In genomic region chr12:80032967-80033366, GRCh38 we compare ENCODE assay signal across 25 cellular contexts.
A peak's percentile ranks its signal among the peaks of the same experiment; 100 is the strongest.
DNase-seq lines count a peak whose midpoint lies in the region; ATAC-seq and TF ChIP-seq lines count a peak whose summit lies in the region.
"Had no signal": no experiment of that assay in that cellular context is flagged by ENCODE, and none has a peak within 500 bp of the region (broad histone marks: within the 10 kb centered on the region; RNA-seq: fewer than 3 reads in every experiment).

No MANE protein-coding gene starts in this region.

- peak overlapping the region; percentile 48 for H3K4me2 ChIP-seq in PC-3 (ENCODE audit: low read length)
- H3K4me2 ChIP-seq: BLaER1 treated with 17β-estradiol and CSF1 and Interleukin-3, amounts not matched to agents 10 nM and 100 nM had no signal

- H3K4me3 ChIP-seq in PC-3 (ENCODE audit: low read length) (no peak overlapping the region), esophagus squamous epithelium (no peak overlapping the region), uterus (no peak overlapping the region), endodermal cell (ENCODE audit: low read length) (no peak overlapping the region)
- H3K4me3 ChIP-seq: BLaER1 treated with 17β-estradiol and CSF1 and Interleukin-3, amounts not matched to agents 10 nM and 100 nM; dorsolateral prefrontal cortex; Peyer's patch; prostate gland; SK-N-MC; spleen had no signal

- H3K27me3 Mint-ChIP-seq in endodermal cell (ENCODE audit: insufficient read depth): no peaks in the 10 kb centered on the region

- H3K4me1 ChIP-seq in PC-3 (ENCODE audit: insufficient read depth, low read length) (peaks cover 16% of the 10 kb centered on the region), esophagus squamous epithelium (no peaks in the 10 kb centered on the region), uterus (no peaks in the 10 kb centered on the region), endodermal cell (ENCODE audit: control insufficient read depth, insufficient read depth, low read length) (no peaks in the 10 kb centered on the region)
- H3K4me1 ChIP-seq: Peyer's patch, spleen had no signal

- no peaks in the 10 kb centered on the region for H3K9me3 Mint-ChIP-seq in endodermal cell
- H3K9me3 Mint-ChIP-seq: memory B cell; nephron progenitor cell; stimulated activated naive CD8-positive, alpha-beta T cell treated with anti-CD3 and anti-CD28 coated beads, Interleukin-15, amount 100 ng/mL, for 72 hours had no signal

- no peaks in the 10 kb centered on the region for H3K36me3 Mint-ChIP-seq in endodermal cell (ENCODE audit: low read depth)
- H3K36me3 Mint-ChIP-seq: memory B cell had no signal

- H3K9me2 ChIP-seq in PC-3 (replicated peaks; ENCODE audit: low read length): no peaks in the 10 kb centered on the region

- no peak overlapping the region for H3K27ac Mint-ChIP-seq in endodermal cell
- H3K27ac Mint-ChIP-seq: memory B cell; nephron progenitor cell; stimulated activated naive CD8-positive, alpha-beta T cell treated with anti-CD3 and anti-CD28 coated beads, Interleukin-15, amount 100 ng/mL, for 72 hours had no signal

- H2AFZ ChIP-seq in PC-3 (ENCODE audit: low read length): no peak overlapping the region

- TF ChIP-seq POLR2A in esophagus squamous epithelium (IDR thresholded peaks at IDR 0.05) (no peak), uterus (IDR thresholded peaks at IDR 0.05) (no peak)

- no peaks in the 10 kb centered on the region for H4K20me1 ChIP-seq in PC-3 (ENCODE audit: low read length)
- H4K20me1 ChIP-seq: BLaER1 treated with 17β-estradiol and CSF1 and Interleukin-3, amounts not matched to agents 10 nM and 100 nM had no signal

- H3K27ac ChIP-seq in PC-3 (ENCODE audit: low read length): peak overlapping the region; percentile 42
- peak overlapping the region in 3 of 4 donors; percentile 51 to 77 (median 58) for H3K27ac ChIP-seq in esophagus squamous epithelium
- peak overlapping the region; percentile 56 to 65 for H3K27ac ChIP-seq in uterus
- no peak overlapping the region for H3K27ac ChIP-seq in endodermal cell (ENCODE audit: low read depth, low read length)
- H3K27ac ChIP-seq: BLaER1 treated with 17β-estradiol and CSF1 and Interleukin-3, amounts not matched to agents 10 nM and 100 nM; SK-N-MC had no signal

- H3K9ac ChIP-seq in PC-3 (ENCODE audit: low read length): no peak overlapping the region
- no peak overlapping the region for H3K9ac ChIP-seq in endodermal cell (ENCODE audit: extremely low read depth, low read length, poor library complexity, severe bottlenecking)
- H3K9ac ChIP-seq: BLaER1 treated with 17β-estradiol and CSF1 and Interleukin-3, amounts not matched to agents 10 nM and 100 nM had no signal

- intact Hi-C loops in PC-3 (cut with micrococcal nuclease) (loop anchor here (1.0 to 10.0 kb wide), 3 partner anchors 8 to 242 kb away; partner anchors contain the start of gene PPP1R12A), esophagus squamous epithelium (cut with DNase I) (no loop called here), uterus (cut with DNase I; ENCODE audit: low total_unique reads) (no loop called here)

- no peaks in the 10 kb centered on the region for H3K9me3 ChIP-seq in PC-3 (ENCODE audit: low read length)
- H3K9me3 ChIP-seq in esophagus squamous epithelium: no peaks in the 10 kb centered on the region
- H3K9me3 ChIP-seq in uterus: no peaks in the 10 kb centered on the region
- H3K9me3 ChIP-seq in endodermal cell (ENCODE audit: control insufficient read depth, low read length): no peaks in the 10 kb centered on the region
- H3K9me3 ChIP-seq: BLaER1 treated with 17β-estradiol and CSF1 and Interleukin-3, amounts not matched to agents 10 nM and 100 nM; Peyer's patch; prostate gland; spleen had no signal

- POLR2A ChIA-PET in PC-3 (lab: Charles Lee; ENCODE audit: unreplicated experiment): interaction anchor here (0.5 kb wide), 1 partner anchor 362 kb away, joined by 3 read pairs; no protein-coding TSS in a partner anchor

- no peaks in the 10 kb centered on the region for H3K27me3 ChIP-seq in PC-3 (ENCODE audit: low read length)
- no peaks in the 10 kb centered on the region for H3K27me3 ChIP-seq in esophagus squamous epithelium
- H3K27me3 ChIP-seq in uterus: no peaks in the 10 kb centered on the region
- no peaks in the 10 kb centered on the region for H3K27me3 ChIP-seq in endodermal cell (ENCODE audit: control insufficient read depth, insufficient read depth, low read length, poor library complexity, severe bottlenecking)
- H3K27me3 ChIP-seq: BLaER1 treated with 17β-estradiol and CSF1 and Interleukin-3, amounts not matched to agents 10 nM and 100 nM; dorsolateral prefrontal cortex; Peyer's patch; spleen had no signal

- BruUV-seq in PC-3 (replicated peaks; lab: Mats Ljungman, UMichigan): no TSS peak

- TF ChIP-seq CTCF in PC-3 (conservative IDR thresholded peaks at IDR 0.05; ENCODE audit: low read depth, low read length): no peak
- TF ChIP-seq CTCF in esophagus squamous epithelium (IDR thresholded peaks at IDR 0.05): no peak
- TF ChIP-seq CTCF in omental fat pad (IDR thresholded peaks at IDR 0.05): no peak
- TF ChIP-seq CTCF in uterus (IDR thresholded peaks at IDR 0.05): no peak
- no peak for TF ChIP-seq CTCF in endodermal cell (conservative IDR thresholded peaks at IDR 0.05)

- CTCF ChIA-PET in PC-3 (lab: Charles Lee): no interaction called here

- H3K4me3 Mint-ChIP-seq in endodermal cell: no peak overlapping the region
- H3K4me3 Mint-ChIP-seq: memory B cell; nephron progenitor cell; stimulated activated naive CD8-positive, alpha-beta T cell treated with anti-CD3 and anti-CD28 coated beads, Interleukin-15, amount 100 ng/mL, for 72 hours had no signal

- H3K79me2 ChIP-seq in PC-3 (ENCODE audit: low read length): no peaks in the 10 kb centered on the region

- ATAC-seq in PC-3 (no peak), omental fat pad (ENCODE audit: low FRiP score) (peak; percentile 14), HG03196 (IDR thresholded peaks at IDR 0.05; ENCODE audit: unreplicated experiment) (no peak), GM21576 (IDR thresholded peaks at IDR 0.05; ENCODE audit: unreplicated experiment) (no peak)
- ATAC-seq: stimulated activated naive CD8-positive, alpha-beta T cell treated with anti-CD3 and anti-CD28 coated beads, Interleukin-15, amount 100 ng/mL, for 72 hours had no signal

- peaks cover 5% of the 10 kb centered on the region for H3K4me1 Mint-ChIP-seq in endodermal cell
- H3K4me1 Mint-ChIP-seq: stimulated activated naive CD8-positive, alpha-beta T cell treated with anti-CD3 and anti-CD28 coated beads, Interleukin-15, amount 100 ng/mL, for 72 hours had no signal

- H3K36me3 ChIP-seq in PC-3 (ENCODE audit: low read depth, low read length): no peaks in the 10 kb centered on the region
- H3K36me3 ChIP-seq in esophagus squamous epithelium: no peaks in the 10 kb centered on the region
- H3K36me3 ChIP-seq in uterus: no peaks in the 10 kb centered on the region
- no peaks in the 10 kb centered on the region for H3K36me3 ChIP-seq in endodermal cell (ENCODE audit: control insufficient read depth, insufficient read depth, low read length)
- H3K36me3 ChIP-seq: BLaER1 treated with 17β-estradiol and CSF1 and Interleukin-3, amounts not matched to agents 10 nM and 100 nM; Peyer's patch; prostate gland; spleen had no signal

- 15 to 28% methylated on average over 1 of the region's 1 CpG for WGBS in esophagus squamous epithelium, 2 donors
- WGBS in endodermal cell (ENCODE audit: insufficient coverage in 1 of 2, insufficient read length in 1 of 2), 2 experiments: 86 to 100% methylated on average over 1 of the region's 1 CpG

- DNase-seq in PC-3 (no peak), esophagus squamous epithelium (lab: John Stamatoyannopoulos, UW) (no peak), omental fat pad (ENCODE audit: low spot score) (no peak), uterus (no peak), endodermal cell (no peak)
- no peak for DNase-seq in activated CD4-positive, alpha-beta T cell treated with anti-CD3 and anti-CD28 coated beads, Interleukin-2, amount 50 U/mL, for 1 hour
- DNase-seq: activated CD4-positive, alpha-beta T cell treated with anti-CD3 and anti-CD28 coated beads, Interleukin-2, amount 50 U/mL, for 4 hours; activated effector memory CD4-positive, alpha-beta T cell treated with anti-CD3 and anti-CD28 coated beads, Interleukin-2, amount 50 U/mL, for 16 hours; dorsolateral prefrontal cortex; KBM-7; MV-4-11; NCI-H187; NCI-H446; nephron progenitor cell; NK-92 treated with Interleukin-12 subunit alpha and Interleukin-12 subunit beta, amount 100 ng/mL, for 24 hours; Peyer's patch; spleen; stimulated activated CD4-positive, alpha-beta T cell treated with anti-CD3 and anti-CD28 coated beads, Interleukin-4, amount 100 ng/mL, for 4 hours; stimulated activated naive CD8-positive, alpha-beta T cell treated with anti-CD3 and anti-CD28 coated beads, Interleukin-15, amount 100 ng/mL, for 72 hours had no signal

- H3F3A ChIP-seq in PC-3 (ENCODE audit: low read length, unreplicated experiment): no peaks in the 10 kb centered on the region
